Comparison of ENCODE assay signal across 14 cellular contexts in genomic region chr12:114400925-114401324, GRCh38. TPM values are rescaled to one million over a fixed set of nuclear protein-coding genes. Genes with fewer than 3 reads are reported as not detected.
DNase-seq lines count a peak whose midpoint lies in the region; ATAC-seq and TF ChIP-seq lines count a peak whose summit lies in the region.
"Had no signal": no experiment of that assay in that cellular context is flagged by ENCODE, and none has a peak within 500 bp of the region (broad histone marks: within the 10 kb centered on the region; RNA-seq: fewer than 3 reads in every experiment).

No MANE protein-coding gene starts in this region.

- no peak overlapping the region for H3K4me3 ChIP-seq in cardiac fibroblast (replicated peaks in 1 of 2; ENCODE audit: low read depth in 2 of 2, low read length in 2 of 2)
- H3K4me3 ChIP-seq in right atrium auricular region, result peak overlapping the region in 1 of 2 donors; percentile 64
- H3K4me3 ChIP-seq: BLaER1 treated with 17β-estradiol and CSF1 and Interleukin-3, amounts not matched to agents 10 nM and 100 nM; SK-N-MC; thyroid gland had no signal

- H3K4me1 ChIP-seq in right atrium auricular region, result peaks cover 0 to 55% of the 10 kb centered on the region in 2 donors
- H3K4me1 ChIP-seq: BLaER1 treated with 17β-estradiol and CSF1 and Interleukin-3, amounts not matched to agents 10 nM and 100 nM; parathyroid adenoma had no signal

- TF ChIP-seq CTCF in cardiac fibroblast (IDR thresholded peaks at IDR 0.05; ENCODE audit: low read depth, low read length), result no peak
- TF ChIP-seq CTCF in right atrium auricular region (IDR thresholded peaks at IDR 0.05), result no peak

- H3K36me3 ChIP-seq in right atrium auricular region, result peaks cover 30% of the 10 kb centered on the region
- H3K36me3 ChIP-seq: BLaER1 treated with 17β-estradiol and CSF1 and Interleukin-3, amounts not matched to agents 10 nM and 100 nM; thyroid gland had no signal

- H3K27ac ChIP-seq in right atrium auricular region, result peak overlapping the region; percentile 88 to 90
- H3K27ac ChIP-seq: BLaER1 treated with 17β-estradiol and CSF1 and Interleukin-3, amounts not matched to agents 10 nM and 100 nM; parathyroid adenoma; SK-N-MC; thyroid gland; VCaP had no signal

- H3K9me3 ChIP-seq in right atrium auricular region, result no peaks in the 10 kb centered on the region
- H3K9me3 ChIP-seq: thyroid gland had no signal

- H3K27me3 ChIP-seq in right atrium auricular region, result no peaks in the 10 kb centered on the region

- ATAC-seq in HG03025 (IDR thresholded peaks at IDR 0.05; ENCODE audit: low FRiP score, unreplicated experiment) (no peak), GM19397 (IDR thresholded peaks at IDR 0.05; ENCODE audit: unreplicated experiment) (no peak)

- DNase-seq in ELR (ENCODE audit: low read depth), result peak; percentile 83
- DNase-seq in cardiac fibroblast (ENCODE audit: low read depth in 2 of 2), result peak; percentile 34 to 80
- DNase-seq in right atrium auricular region (ENCODE audit: low spot score), result peak; percentile 76
- DNase-seq in retina, result peak; percentile 72
- DNase-seq in inferior parietal cortex (ENCODE audit: extremely low spot score), result no peak
- DNase-seq in activated gamma-delta T cell treated with Interleukin-2 at 50 U/mL for 16 hours, result no peak
- DNase-seq: NCI-H1105, thyroid gland had no signal

RNA-seq across cellular contexts. Expression of gene TBX5, which starts 5.0 kb away (rescaled TPM):
- 100 to 1,000 TPM; 238 to 345 TPM for total RNA-seq in right atrium auricular region

Comparison
In these comparisons a context has a peak if more than half of its experiments do, and no peak if none do; other contexts are left out.
1. DNase-seq: peak in ELR (single experiment), cardiac fibroblast (2 of 2), right atrium auricular region (single experiment) and retina (single experiment); none in inferior parietal cortex (single experiment) and activated gamma-delta T cell treated with Interleukin-2 at 50 U/mL for 16 hours (single experiment).